ENCODE assay signal across 17 cellular contexts in genomic region chr4:6892909-6893202, GRCh38. TPM values are rescaled to one million over a fixed set of nuclear protein-coding genes. Genes with fewer than 3 reads are reported as not detected.
DNase-seq lines count a peak whose midpoint lies in the region; ATAC-seq and TF ChIP-seq lines count a peak whose summit lies in the region.
"Had no signal": no experiment of that assay in that cellular context is flagged by ENCODE, and none has a peak within 500 bp of the region (broad histone marks: within the 10 kb centered on the region; RNA-seq: fewer than 3 reads in every experiment).

No MANE protein-coding gene starts in this region.

- H3K27me3 ChIP-seq in liver (ENCODE audit: control insufficient read depth in 4 of 4, insufficient read depth in 4 of 4, low read length in 3 of 4) (no peaks in the 10 kb centered on the region), stomach (no peaks in the 10 kb centered on the region)
- H3K27me3 ChIP-seq: ovary had no signal

- H3K36me3 ChIP-seq in liver (ENCODE audit: control insufficient read depth in 4 of 4, insufficient read depth in 3 of 4, low read depth in 1 of 4, low read length in 3 of 4) (no peaks in the 10 kb centered on the region), stomach (no peaks in the 10 kb centered on the region)
- H3K36me3 ChIP-seq: ovary had no signal

- POLR2A ChIA-PET in activated CD8-positive, alpha-beta T cell treated with anti-CD3 and anti-CD28 coated beads, Interleukin-2, amount 10 ng/mL, durations not matched to agents 7 days and 5 days (lab: Charles Lee), result interaction anchor here (1.3 to 4.7 kb wide), 5 partner anchors 14 to 175 kb away, joined by 3 to 36 read pairs (median 4); partner anchors contain the start of genes GRPEL1 and TBC1D14
- POLR2A ChIA-PET in activated CD8-positive, alpha-beta T cell treated with anti-CD3 and anti-CD28 coated beads for 36 hours (lab: Charles Lee), result interaction anchor here (0.9 kb wide), 2 partner anchors 16 to 175 kb away, joined by 3 read pairs; partner anchors contain the start of gene GRPEL1
- POLR2A ChIA-PET in RWPE1 (lab: Yijun Ruan, JAX; ENCODE audit: low non-redundant PET), result no interaction called here

- H3K4me1 Mint-ChIP-seq in activated CD8-positive, alpha-beta T cell treated with anti-CD3 and anti-CD28 coated beads, Interleukin-2, amount 10 ng/mL, durations not matched to agents 7 days and 5 days (ENCODE audit: low read depth), result peaks cover 42% of the 10 kb centered on the region
- H3K4me1 Mint-ChIP-seq in activated CD8-positive, alpha-beta T cell treated with anti-CD3 and anti-CD28 coated beads for 36 hours (ENCODE audit: low read depth), result peaks cover 23% of the 10 kb centered on the region

- peak overlapping the region; percentile 92 for H3K27ac Mint-ChIP-seq in activated CD8-positive, alpha-beta T cell treated with anti-CD3 and anti-CD28 coated beads, Interleukin-2, amount 10 ng/mL, durations not matched to agents 7 days and 5 days
- H3K27ac Mint-ChIP-seq in activated CD8-positive, alpha-beta T cell treated with anti-CD3 and anti-CD28 coated beads for 36 hours, result no peak overlapping the region
- H3K27ac Mint-ChIP-seq: activated B cell treated with CpG ODN at 0.5 μM for 24 hours, mesothelial cell of epicardium had no signal

- CTCF ChIA-PET in activated CD8-positive, alpha-beta T cell treated with anti-CD3 and anti-CD28 coated beads, Interleukin-2, amount 10 ng/mL, durations not matched to agents 7 days and 5 days (lab: Charles Lee), result interaction anchor here (0.6 to 3.2 kb wide), 15 partner anchors 7 to 218 kb away, joined by 3 to 12 read pairs (median 3); partner anchors contain the start of gene TBC1D14
- CTCF ChIA-PET in activated CD8-positive, alpha-beta T cell treated with anti-CD3 and anti-CD28 coated beads for 36 hours (lab: Charles Lee), result interaction anchor here (0.8 to 2.3 kb wide), 10 partner anchors 12 to 209 kb away, joined by 3 to 14 read pairs (median 3); no protein-coding TSS in a partner anchor
- CTCF ChIA-PET in RWPE1 (lab: Yijun Ruan, JAX), result interaction anchor here (0.9 kb wide), 1 partner anchor 172 kb away, joined by 3 read pairs; no protein-coding TSS in a partner anchor

- H3K4me1 ChIP-seq in liver (ENCODE audit: control insufficient read depth in 4 of 4, insufficient read depth in 4 of 4, low read length in 3 of 4) (peaks cover 15 to 35% (median 26%) of the 10 kb centered on the region in 4 donors), stomach (peaks cover 14 to 40% (median 31%) of the 10 kb centered on the region in 4 donors)

- peak overlapping the region; percentile 57; the same call in 1 of the 2 replicates for H3K27ac ChIP-seq in RWPE1
- peak overlapping the region; percentile 91 to 92 for H3K27ac ChIP-seq in liver (ENCODE audit: low read depth in 1 of 2, low read length in 2 of 2)
- H3K27ac ChIP-seq in stomach, result peak overlapping the region in 4 of 5 donors; percentile 2 to 76 (median 65)
- H3K27ac ChIP-seq: epithelial cell of prostate, ovary had no signal

- H3K27me3 Mint-ChIP-seq in activated CD8-positive, alpha-beta T cell treated with anti-CD3 and anti-CD28 coated beads, Interleukin-2, amount 10 ng/mL, durations not matched to agents 7 days and 5 days (ENCODE audit: low read depth), result no peaks in the 10 kb centered on the region
- no peaks in the 10 kb centered on the region for H3K27me3 Mint-ChIP-seq in activated CD8-positive, alpha-beta T cell treated with anti-CD3 and anti-CD28 coated beads for 36 hours
- H3K27me3 Mint-ChIP-seq: activated B cell treated with CpG ODN at 0.5 μM for 24 hours had no signal

- H3K9ac ChIP-seq in liver (ENCODE audit: low read depth in 1 of 2, low read length in 2 of 2), result peak overlapping the region; percentile 45 to 77

- intact Hi-C loops in activated CD8-positive, alpha-beta T cell treated with anti-CD3 and anti-CD28 coated beads for 36 hours (cut with micrococcal nuclease), result no loop called here
- intact Hi-C loops in stomach (cut with DNase I; ENCODE audit: low total_unique reads), result no loop called here

- H3K36me3 Mint-ChIP-seq in activated CD8-positive, alpha-beta T cell treated with anti-CD3 and anti-CD28 coated beads, Interleukin-2, amount 10 ng/mL, durations not matched to agents 7 days and 5 days (ENCODE audit: low read depth), result peaks cover 14% of the 10 kb centered on the region
- H3K36me3 Mint-ChIP-seq in activated CD8-positive, alpha-beta T cell treated with anti-CD3 and anti-CD28 coated beads for 36 hours (ENCODE audit: low read depth), result peaks cover 10% of the 10 kb centered on the region

- ATAC-seq in activated CD8-positive, alpha-beta T cell treated with anti-CD3 and anti-CD28 coated beads, Interleukin-2, amount 10 ng/mL, durations not matched to agents 7 days and 5 days, result no peak
- no peak for ATAC-seq in activated CD8-positive, alpha-beta T cell treated with anti-CD3 and anti-CD28 coated beads for 36 hours
- ATAC-seq in HG03175 (IDR thresholded peaks at IDR 0.05; ENCODE audit: unreplicated experiment), result no peak

- no peak for TF ChIP-seq RAD21 in liver (IDR thresholded peaks at IDR 0.05)

- no peak for TF ChIP-seq POLR2A in stomach (IDR thresholded peaks at IDR 0.05)

- H3K4me3 ChIP-seq in liver (ENCODE audit: low read depth in 1 of 3, low read length in 3 of 3) (peak overlapping the region in 2 of 3 donors; percentile 22 to 28), stomach (no peak overlapping the region)
- H3K4me3 ChIP-seq: ovary had no signal

- no peak for DNase-seq in activated CD8-positive, alpha-beta T cell treated with anti-CD3 and anti-CD28 coated beads, Interleukin-2, amount 10 ng/mL, durations not matched to agents 7 days and 5 days
- no peak for DNase-seq in activated CD8-positive, alpha-beta T cell treated with anti-CD3 and anti-CD28 coated beads for 36 hours
- DNase-seq in RWPE1 (ENCODE audit: low spot score), result no peak
- DNase-seq in stomach, result peak; percentile 11
- no peak for DNase-seq in NCI-H510A treated with DMSO at 0.1 percent for 48 hours (lab: John Stamatoyannopoulos, UW)
- DNase-seq in COLO829 (ENCODE audit: low spot score), result no peak
- DNase-seq: activated B cell treated with CpG ODN at 0.5 μM for 24 hours; DMS 273 treated with DMSO at 0.1 percent for 48 hours; Karpas-422; NCI-H1694; NCI-H510A; stimulated activated CD4-positive, alpha-beta T cell treated with anti-CD3 and anti-CD28 coated beads, Interleukin-12 subunit alpha, Interleukin-12 subunit beta, amount 100 ng/mL, for 4 hours had no signal

- H3K9me3 ChIP-seq in liver (ENCODE audit: control insufficient read depth in 4 of 4, low read length in 3 of 4), result peaks cover 0 to 3% (median 0%) of the 10 kb centered on the region in 4 donors
- peaks cover 0 to 12% (median 0%) of the 10 kb centered on the region in 4 donors for H3K9me3 ChIP-seq in stomach
- H3K9me3 ChIP-seq: ovary had no signal

- WGBS in liver, result 67% methylated on average over 6 of the region's 6 CpGs
- WGBS in stomach, 5 donors, result 79 to 86% (median 83%) methylated on average over 6 of the region's 6 CpGs

- peaks cover 7% of the 10 kb centered on the region for H3K9me3 Mint-ChIP-seq in activated CD8-positive, alpha-beta T cell treated with anti-CD3 and anti-CD28 coated beads, Interleukin-2, amount 10 ng/mL, durations not matched to agents 7 days and 5 days (ENCODE audit: insufficient read depth)
- peaks cover 12% of the 10 kb centered on the region for H3K9me3 Mint-ChIP-seq in activated CD8-positive, alpha-beta T cell treated with anti-CD3 and anti-CD28 coated beads for 36 hours

- H3K4me3 Mint-ChIP-seq in activated CD8-positive, alpha-beta T cell treated with anti-CD3 and anti-CD28 coated beads, Interleukin-2, amount 10 ng/mL, durations not matched to agents 7 days and 5 days, result no peak overlapping the region
- no peak overlapping the region for H3K4me3 Mint-ChIP-seq in activated CD8-positive, alpha-beta T cell treated with anti-CD3 and anti-CD28 coated beads for 36 hours
- H3K4me3 Mint-ChIP-seq: activated B cell treated with CpG ODN at 0.5 μM for 24 hours, mesothelial cell of epicardium had no signal

- no peak for TF ChIP-seq EP300 in stomach (IDR thresholded peaks at IDR 0.05)

- no peak for TF ChIP-seq CTCF in activated CD8-positive, alpha-beta T cell treated with anti-CD3 and anti-CD28 coated beads for 36 hours (IDR thresholded peaks at IDR 0.05)
- no peak for TF ChIP-seq CTCF in RWPE1 (conservative IDR thresholded peaks at IDR 0.05; ENCODE audit: low read depth)
- TF ChIP-seq CTCF in liver (IDR thresholded peaks at IDR 0.05; ENCODE audit: low read depth, low read length, missing input control), result no peak
- TF ChIP-seq CTCF in stomach (IDR thresholded peaks at IDR 0.05), result no peak

TF ChIP-seq in liver, 16 proteins besides CTCF, POLR2A, EP300 and RAD21 (continues in another document):
- TF ChIP-seq RXRA (IDR thresholded peaks at IDR 0.05) (no peak), GABPA (IDR thresholded peaks at IDR 0.05 in 1 of 2, conservative IDR thresholded peaks at IDR 0.05 in 1 of 2) (no peak), FOXA1 (IDR thresholded peaks at IDR 0.05) (no peak), SP1 (IDR thresholded peaks at IDR 0.05) (no peak), HNF4G (IDR thresholded peaks at IDR 0.05) (no peak)

RNA-seq across cellular contexts. Expression of gene TBC1D14, which starts 16.8 kb away (rescaled TPM):
- 10 to 100 TPM; 39.4 to 39.8 TPM for total RNA-seq in activated CD8-positive, alpha-beta T cell treated with anti-CD3 and anti-CD28 coated beads, Interleukin-2, amount 10 ng/mL, durations not matched to agents 7 days and 5 days
- 10 to 100 TPM; 34.7 to 36.3 TPM for total RNA-seq in activated CD8-positive, alpha-beta T cell treated with anti-CD3 and anti-CD28 coated beads for 36 hours
- total RNA-seq in liver, result 10 to 100 TPM; 22.2 to 45.2 TPM
- polyA plus RNA-seq in liver, result 10 to 100 TPM; 10.0 to 23.2 TPM
- total RNA-seq in stomach, result 10 to 100 TPM; 33.5 to 72.4 (median 40.8) TPM
- polyA plus RNA-seq in stomach, result 10 to 100 TPM; 19.5 to 42.5 (median 40.0) TPM

Comparison
In these comparisons a context has a peak if more than half of its experiments do, and no peak if none do; other contexts are left out.
1. H3K4me3 ChIP-seq: peak in liver (2 of 3); none in stomach (0 of 4).
2. Peak in every context shown above with its lines, with median percentiles within 50 percentile points of each other: H3K27ac ChIP-seq.